ENCODE assay signal across 8 cellular contexts in the genomic region with DNA sequence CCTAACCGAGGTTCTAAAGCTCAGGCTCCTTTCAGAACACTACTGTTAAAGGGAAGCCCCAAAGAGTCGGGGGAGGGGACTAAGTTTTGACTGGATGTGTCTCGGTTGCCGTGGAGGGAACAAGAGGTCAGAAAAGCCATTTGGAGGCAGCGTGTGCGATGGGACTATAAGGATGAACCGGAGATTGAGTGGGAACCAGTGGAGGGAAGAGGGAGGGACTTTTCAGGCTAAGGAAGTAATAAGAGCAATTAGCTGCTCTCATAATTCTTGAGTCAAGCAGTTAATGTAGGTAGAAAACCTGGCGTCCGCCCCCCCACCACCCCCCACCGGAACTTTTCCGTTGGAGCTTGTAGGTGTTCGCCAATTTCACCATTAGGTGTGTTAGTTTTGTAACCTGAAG. TPM values are rescaled to one million over a fixed set of nuclear protein-coding genes. Genes with fewer than 3 reads are reported as not detected.
A peak's percentile ranks its signal among the peaks of the same experiment; 100 is the strongest.
DNase-seq lines count a peak whose midpoint lies in the region; ATAC-seq and TF ChIP-seq lines count a peak whose summit lies in the region.

No MANE protein-coding gene starts in this region.

- H3K9me3 ChIP-seq in BLaER1: no peaks in the 10 kb centered on the region
- no peaks in the 10 kb centered on the region for H3K9me3 ChIP-seq in SK-N-SH

- H3K4me1 ChIP-seq in BLaER1 (peaks cover 37% of the 10 kb centered on the region), SK-N-SH (ENCODE audit: control insufficient read depth in 1 of 2, insufficient read depth in 2 of 2, low read depth in 1 of 2, low read length in 1 of 2) (peaks cover 8 to 9% of the 10 kb centered on the region in 2 experiments; a peak in 3 of 4 replicates)

- peak overlapping the region; percentile 92 for H3K4me3 Mint-ChIP-seq in central memory CD8-positive, alpha-beta T cell

- H3K27ac Mint-ChIP-seq in central memory CD8-positive, alpha-beta T cell (ENCODE audit: low read depth): peak overlapping the region; percentile 93

- no peak for TF ChIP-seq CTCF in SK-N-SH (IDR thresholded peaks at IDR 0.05)

- H3K27ac ChIP-seq in BLaER1 (peak overlapping the region; percentile 91), SK-N-SH (ENCODE audit: low read depth in 2 of 2, low read length in 1 of 2) (peak overlapping the region; percentile 89 to 95)

- H3K9ac ChIP-seq in BLaER1 (peak overlapping the region; percentile 92), SK-N-SH (peak overlapping the region; percentile 92)

- peaks cover 14% of the 10 kb centered on the region for H3K36me3 Mint-ChIP-seq in central memory CD8-positive, alpha-beta T cell (ENCODE audit: insufficient read depth)

- H2AFZ ChIP-seq in SK-N-SH (ENCODE audit: low read depth): peak overlapping the region; percentile 99

- no peak for TF ChIP-seq RAD21 in SK-N-SH (IDR thresholded peaks at IDR 0.05; ENCODE audit: low read length)

- H3K4me3 ChIP-seq in BLaER1 (peak overlapping the region; percentile 86), SK-N-SH (ENCODE audit: low read depth in 2 of 2, low read length in 1 of 2) (peak overlapping the region; percentile 77 to 95)

- 2% methylated on average over 12 of the region's 12 CpGs for WGBS in SK-N-SH (ENCODE audit: low lambda C conversion rate)

- peaks cover 35% of the 10 kb centered on the region for H3K4me1 Mint-ChIP-seq in central memory CD8-positive, alpha-beta T cell

- no peak for TF ChIP-seq EP300 in SK-N-SH (IDR thresholded peaks at IDR 0.05; ENCODE audit: borderline replicate concordance in 1 of 2, low read depth in 1 of 2, low read length in 1 of 2)

- peak; percentile 26 for DNase-seq in HT1080 (ENCODE audit: low read depth)
- peak; percentile 63 for DNase-seq in SK-N-SH
- no peak for DNase-seq in central memory CD8-positive, alpha-beta T cell (ENCODE audit: low spot score in 2 of 2)
- DNase-seq in kidney tubule cell (ENCODE audit: low spot score): peak; percentile 42
- DNase-seq in stimulated activated CD4-positive, alpha-beta T cell treated with anti-CD3 and anti-CD28 coated beads, Interleukin-4, amount 100 ng/mL, for 1 hour: peak; percentile 7

- H3K27me3 Mint-ChIP-seq in central memory CD8-positive, alpha-beta T cell: no peaks in the 10 kb centered on the region

- peaks cover 54% of the 10 kb centered on the region for H3K79me2 ChIP-seq in SK-N-SH (ENCODE audit: insufficient read depth)

- H3K9me2 ChIP-seq in SK-N-SH: no peaks in the 10 kb centered on the region

- 0 out of 2 replicates have a peak, but pooled peaks cover 4% of the 10 kb centered on the region for H3K36me3 ChIP-seq in BLaER1
- no peaks in the 10 kb centered on the region for H3K36me3 ChIP-seq in SK-N-SH (replicated peaks in 1 of 2; ENCODE audit: control insufficient read depth in 1 of 2, insufficient read depth in 2 of 2, low read length in 1 of 2)

- no peaks in the 10 kb centered on the region for H3K27me3 ChIP-seq in BLaER1
- H3K27me3 ChIP-seq in SK-N-SH (ENCODE audit: insufficient read depth): no peaks in the 10 kb centered on the region

- ATAC-seq in GM19023 (IDR thresholded peaks at IDR 0.05; ENCODE audit: unreplicated experiment) (peak; percentile 22), HG03097 (IDR thresholded peaks at IDR 0.05; ENCODE audit: low FRiP score, unreplicated experiment) (no peak)
- peak; percentile 17 for ATAC-seq in central memory CD8-positive, alpha-beta T cell (replicated peaks; ENCODE audit: extremely low read depth, poor library complexity, severe bottlenecking)

- H4K20me1 ChIP-seq in BLaER1 (peaks cover 36% of the 10 kb centered on the region), SK-N-SH (ENCODE audit: insufficient read depth) (peaks cover 13% of the 10 kb centered on the region; the same call in 1 of the 2 replicates)

- CTCF ChIA-PET in SK-N-SH (lab: Yijun Ruan, JAX): interaction anchor here (1.0 to 3.5 kb wide), 6 partner anchors 9 to 905 kb away, joined by 3 to 34 read pairs (median 9); partner anchors contain the start of genes GATAD1 and MTERF1

- H3F3A ChIP-seq in SK-N-SH (replicated peaks; ENCODE audit: insufficient read depth): peaks cover 7% of the 10 kb centered on the region

- no peaks in the 10 kb centered on the region for H3K9me3 Mint-ChIP-seq in central memory CD8-positive, alpha-beta T cell

- H3K4me2 ChIP-seq in BLaER1 (peak overlapping the region; percentile 93), SK-N-SH (peak overlapping the region; percentile 92)

- POLR2A ChIA-PET in SK-N-SH (lab: Yijun Ruan, JAX): interaction anchor here (1.0 kb wide), 1 partner anchor 507 kb away, joined by 3 read pairs; the partner anchor contains the start of gene GATAD1

TF ChIP-seq in SK-N-SH, 30 proteins besides CTCF, POLR2A, EP300 and RAD21:
- TF ChIP-seq FOSL2 (IDR thresholded peaks at IDR 0.05; ENCODE audit: borderline replicate concordance, low read depth): no peak
- 0 out of 2 replicates have a peak, but pooled peaks have one; percentile 2 for TF ChIP-seq ELF1 (IDR thresholded peaks at IDR 0.05)

RNA-seq across cellular contexts. Expression of gene AKAP9, which starts 0.5 kb away (rescaled TPM):
- total RNA-seq in HT1080 (2014; rRNA removed; shearing (Covaris generic)): 13.1 and 14.8 TPM in 2 replicates
- polyA plus RNA-seq in HT1080 (2015; cell fraction: cytosol; rRNA removed): 4.4 and 6.6 TPM in 2 replicates
- polyA plus RNA-seq in HT1080 (2015; cell fraction: nucleus; rRNA removed): 54.3 and 55.6 TPM in 2 replicates
- 13.1 and 16.7 TPM in 2 replicates for polyA plus RNA-seq in SK-N-SH (2012; rRNA removed)
- 12.5 and 14.0 TPM in 2 replicates for polyA plus RNA-seq in SK-N-SH (2012; cell fraction: cytosol; rRNA removed)
- polyA plus RNA-seq in SK-N-SH (2012; cell fraction: nucleus; rRNA removed): 22.2 and 52.9 TPM in 2 replicates

RNA-seq across cellular contexts. Expression of gene MTERF1, which starts 59.7 kb away (rescaled TPM):
- total RNA-seq in HT1080 (2014; rRNA removed; shearing (Covaris generic)): 10.9 and 12.4 TPM in 2 replicates
- polyA plus RNA-seq in HT1080 (2015; cell fraction: cytosol; rRNA removed): 12.5 and 13.2 TPM in 2 replicates
- 19.1 and 24.4 TPM in 2 replicates for polyA plus RNA-seq in HT1080 (2015; cell fraction: nucleus; rRNA removed)
- 6.1 and 12.0 TPM in 2 replicates for polyA plus RNA-seq in SK-N-SH (2012; rRNA removed)
- 11.2 and 13.9 TPM in 2 replicates for polyA plus RNA-seq in SK-N-SH (2012; cell fraction: cytosol; rRNA removed)
- 5.6 and 15.7 TPM in 2 replicates for polyA plus RNA-seq in SK-N-SH (2012; cell fraction: nucleus; rRNA removed)

Comparison
In these comparisons a context has a peak if more than half of its experiments do, and no peak if none do; other contexts are left out.
1. DNase-seq: peak in HT1080 (single experiment), SK-N-SH (single experiment), kidney tubule cell (single experiment) and stimulated activated CD4-positive, alpha-beta T cell treated with anti-CD3 and anti-CD28 coated beads, Interleukin-4, amount 100 ng/mL, for 1 hour (single experiment); none in central memory CD8-positive, alpha-beta T cell (0 of 2).